8 cellular contexts compared by ENCODE assay signal in genomic region chr14:52950898-52951729, GRCh38. TPM values are rescaled to one million over a fixed set of nuclear protein-coding genes. Genes with fewer than 3 reads are reported as not detected.
DNase-seq lines count a peak whose midpoint lies in the region; ATAC-seq and TF ChIP-seq lines count a peak whose summit lies in the region.

FERMT2 (minus strand) TSS chr14:52951050; CDS start chr14:52950568, 482 bp downstream.

- peak; percentile 47 for ATAC-seq in HG02623 (IDR thresholded peaks at IDR 0.05; ENCODE audit: unreplicated experiment)
- peak; percentile 69 to 72 for ATAC-seq in activated T-cell treated with anti-CD3 and anti-CD28 coated beads, Interleukin-2, amount 50 U/mL, for 72 hours (replicated peaks in 1 of 2)
- ATAC-seq in upper lobe of left lung (ENCODE audit: low FRiP score in 2 of 2), result peak; percentile 95
- ATAC-seq in HG02981 (IDR thresholded peaks at IDR 0.05; ENCODE audit: unreplicated experiment), result no peak

- peak within 1 kb of the TSS; percentile 45 for H2AFZ ChIP-seq in fibroblast of lung (ENCODE audit: low read length)

- WGBS in upper lobe of left lung, 2 donors, result 1% methylated on average over 23 to 31 of the region's 96 CpGs

- H3K27me3 ChIP-seq in fibroblast of lung (ENCODE audit: control insufficient read depth, insufficient read depth, low read length) (no peaks in the 10 kb centered on the region), mucosa of rectum (ENCODE audit: control insufficient read depth in 2 of 2, insufficient read depth in 2 of 2, low read length in 2 of 2) (peaks cover 27 to 37% of the 10 kb centered on the region in 2 donors), upper lobe of left lung (no peaks in the 10 kb centered on the region)

- TF ChIP-seq POLR2A in upper lobe of left lung (IDR thresholded peaks at IDR 0.05), result peak in 3 of 4 donors; percentile 84 to 85 (median 84)

- TF ChIP-seq EP300 in upper lobe of left lung (IDR thresholded peaks at IDR 0.05), result no peak

- H3K4me2 ChIP-seq in fibroblast of lung (ENCODE audit: extremely low read depth, insufficient read depth, low read length), result peak within 1 kb of the TSS; percentile 94

- peaks cover 3 to 5% of the 10 kb centered on the region in 2 donors for H3K36me3 Mint-ChIP-seq in activated T-cell treated with anti-CD3 and anti-CD28 coated beads, Interleukin-2, amount 50 U/mL, for 72 hours (ENCODE audit: insufficient read depth in 2 of 2)

- H3K9me3 Mint-ChIP-seq in activated T-cell treated with anti-CD3 and anti-CD28 coated beads, Interleukin-2, amount 50 U/mL, for 72 hours, result no peaks in the 10 kb centered on the region

- H3K79me2 ChIP-seq in fibroblast of lung (ENCODE audit: control insufficient read depth, insufficient read depth, low read length), result peaks cover 47% of the 10 kb centered on the region

- peaks cover 8% of the 10 kb centered on the region for H4K20me1 ChIP-seq in fibroblast of lung (ENCODE audit: control insufficient read depth, extremely low read depth, insufficient read depth, low read length)

- H3K4me1 ChIP-seq in fibroblast of lung (ENCODE audit: control insufficient read depth, extremely low read depth, insufficient read depth, low read length), result peaks cover 7% of the 10 kb centered on the region
- H3K4me1 ChIP-seq in mucosa of rectum (ENCODE audit: control insufficient read depth in 2 of 2, insufficient read depth in 2 of 2, low read length in 2 of 2), result peaks cover 0 to 2% of the 10 kb centered on the region in 2 donors
- peaks cover 14 to 30% (median 23%) of the 10 kb centered on the region in 4 donors for H3K4me1 ChIP-seq in upper lobe of left lung

- peak within 1 kb of the TSS; percentile 96 for H3K27ac ChIP-seq in fibroblast of lung (ENCODE audit: insufficient read depth, low read length)
- peak within 1 kb of the TSS; percentile 81 to 86 for H3K27ac ChIP-seq in mucosa of rectum (ENCODE audit: low read depth in 2 of 2, low read length in 2 of 2)
- H3K27ac ChIP-seq in upper lobe of left lung, result peak within 1 kb of the TSS; percentile 97 to 99 (median 98)

- H3K36me3 ChIP-seq in fibroblast of lung (ENCODE audit: control insufficient read depth, insufficient read depth, low read length) (peaks cover 3% of the 10 kb centered on the region), mucosa of rectum (ENCODE audit: control insufficient read depth in 2 of 2, insufficient read depth in 2 of 2, low read length in 2 of 2) (no peaks in the 10 kb centered on the region), upper lobe of left lung (peaks cover 0 to 14% (median 0%) of the 10 kb centered on the region in 4 donors)

- H3K27me3 Mint-ChIP-seq in activated T-cell treated with anti-CD3 and anti-CD28 coated beads, Interleukin-2, amount 50 U/mL, for 72 hours (ENCODE audit: low read depth), result peaks cover 54% of the 10 kb centered on the region

- DNase-seq in EH (ENCODE audit: low read depth) (peak; percentile 92), NCI-H345 (lab: John Stamatoyannopoulos, UW) (peak; percentile 86), fibroblast of lung (ENCODE audit: low read depth in 2 of 2) (peak; percentile 84 to 91), upper lobe of left lung (peak; percentile 87 to 95)
- DNase-seq in activated T-cell treated with anti-CD3 and anti-CD28 coated beads, Interleukin-2, amount 50 U/mL, for 72 hours, result peak; percentile 30 to 51

- H3K9me3 ChIP-seq in fibroblast of lung (ENCODE audit: control insufficient read depth, insufficient read depth, low read depth, low read length) (no peaks in the 10 kb centered on the region), mucosa of rectum (ENCODE audit: control insufficient read depth in 2 of 2, low read length in 2 of 2) (no peaks in the 10 kb centered on the region), upper lobe of left lung (no peaks in the 10 kb centered on the region)

- TF ChIP-seq CTCF in fibroblast of lung (conservative IDR thresholded peaks at IDR 0.05 in 1 of 2, IDR thresholded peaks at IDR 0.05 in 1 of 2; ENCODE audit: low read depth in 1 of 2, low read length in 2 of 2), result no peak
- peak in 2 of 6 experiments; percentile 23 to 27 for TF ChIP-seq CTCF in upper lobe of left lung (IDR thresholded peaks at IDR 0.05)

- peak within 1 kb of the TSS; percentile 95 for H3K9ac ChIP-seq in fibroblast of lung (ENCODE audit: insufficient read depth, low read length)
- peak within 1 kb of the TSS; percentile 61 to 66 for H3K9ac ChIP-seq in mucosa of rectum (ENCODE audit: low read depth in 1 of 2, low read length in 2 of 2)

- H3K4me3 ChIP-seq in fibroblast of lung (replicated peaks in 1 of 4; ENCODE audit: control extremely low read depth in 1 of 4, insufficient read depth in 1 of 4, low read depth in 3 of 4, low read length in 4 of 4) (peak within 1 kb of the TSS; percentile 98 to 100 (median 98)), mucosa of rectum (ENCODE audit: low read length in 2 of 2) (peak within 1 kb of the TSS; percentile 75 to 87), upper lobe of left lung (peak within 1 kb of the TSS; percentile 72 to 86 (median 84))

- peaks cover 31% of the 10 kb centered on the region for H3K4me1 Mint-ChIP-seq in activated T-cell treated with anti-CD3 and anti-CD28 coated beads, Interleukin-2, amount 50 U/mL, for 72 hours (ENCODE audit: low read depth)

- H3K27ac Mint-ChIP-seq in activated T-cell treated with anti-CD3 and anti-CD28 coated beads, Interleukin-2, amount 50 U/mL, for 72 hours, result peak within 1 kb of the TSS; percentile 43

- peak within 1 kb of the TSS; percentile 89 to 91 for H3K4me3 Mint-ChIP-seq in activated T-cell treated with anti-CD3 and anti-CD28 coated beads, Interleukin-2, amount 50 U/mL, for 72 hours

RNA-seq across cellular contexts. Expression of gene FERMT2, which starts in this region (rescaled TPM):
- total RNA-seq in activated T-cell treated with anti-CD3 and anti-CD28 coated beads, Interleukin-2, amount 50 U/mL, for 72 hours, result 10 to 100 TPM; 12.1 to 18.8 TPM
- total RNA-seq in fibroblast of lung, result 111 and 128 TPM in 2 replicates
- 176 and 439 TPM in 2 replicates for polyA plus RNA-seq in fibroblast of lung
- polyA plus RNA-seq in fibroblast of lung (2012), result 78.4 and 190 TPM in 2 replicates
- 67.7 and 184 TPM in 2 replicates for polyA minus RNA-seq in fibroblast of lung (ENCODE audit: low replicate concordance)
- 100 to 1,000 TPM in 2 of 6 donors, 10 to 100 TPM in 4; 34.6 to 121 (median 72.3) TPM for total RNA-seq in upper lobe of left lung

Comparison
In these comparisons a context has a peak if more than half of its experiments do, and no peak if none do; other contexts are left out.
1. DNase-seq: peak in every context shown above with its lines; median percentile 92 in EH; 91 in upper lobe of left lung; 88 in fibroblast of lung; 86 in NCI-H345; 40 in activated T-cell treated with anti-CD3 and anti-CD28 coated beads, Interleukin-2, amount 50 U/mL, for 72 hours.